In the genomic region with DNA sequence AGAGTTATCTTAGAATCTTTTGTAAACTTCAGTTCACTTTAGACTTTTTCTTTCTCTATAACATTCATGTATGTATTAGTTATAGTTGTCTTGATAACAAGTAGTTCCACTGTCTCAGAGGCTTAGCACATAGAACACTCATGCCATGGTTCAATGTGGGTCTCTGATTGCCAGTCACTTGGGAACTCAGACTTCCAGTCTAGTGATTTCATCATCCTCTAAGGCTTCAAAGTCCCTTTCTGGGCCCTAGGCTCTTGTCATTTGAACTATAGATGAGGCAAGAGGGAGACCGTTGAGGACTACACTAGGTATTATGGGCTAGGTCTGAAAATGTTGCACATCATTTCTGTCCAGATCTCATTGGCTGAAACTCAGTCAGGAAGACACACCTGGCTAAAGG, we compare ENCODE assay signal across 1 cellular context.
TF ChIP-seq lines count a peak whose summit lies in the region.

No MANE protein-coding gene starts in this region.

TF ChIP-seq in HepG2, 621 proteins besides CTCF, POLR2A, EP300 and RAD21 (continued from another document and continues in another):
- TF ChIP-seq ZFP1 (CRISPR knock-in tag; IDR thresholded peaks at IDR 0.05) = peak; percentile 79; the same call in 1 of the 2 replicates
- TF ChIP-seq ZNF883 (CRISPR knock-in tag; IDR thresholded peaks at IDR 0.05; ENCODE audit: not compliant biosample characterization) = no peak
- no peak for TF ChIP-seq AGO2 (optimal IDR thresholded peaks at IDR 0.05; ENCODE audit: low read depth, low read length)
- TF ChIP-seq NPAS2 (CRISPR knock-in tag; IDR thresholded peaks at IDR 0.05; ENCODE audit: borderline replicate concordance) = no peak
- TF ChIP-seq PHF5A (CRISPR knock-in tag; IDR thresholded peaks at IDR 0.05; ENCODE audit: low read depth, unreplicated experiment) = no peak
- no peak for TF ChIP-seq MYNN (CRISPR knock-in tag; IDR thresholded peaks at IDR 0.05; ENCODE audit: low read depth)
- TF ChIP-seq, protein P1, sequence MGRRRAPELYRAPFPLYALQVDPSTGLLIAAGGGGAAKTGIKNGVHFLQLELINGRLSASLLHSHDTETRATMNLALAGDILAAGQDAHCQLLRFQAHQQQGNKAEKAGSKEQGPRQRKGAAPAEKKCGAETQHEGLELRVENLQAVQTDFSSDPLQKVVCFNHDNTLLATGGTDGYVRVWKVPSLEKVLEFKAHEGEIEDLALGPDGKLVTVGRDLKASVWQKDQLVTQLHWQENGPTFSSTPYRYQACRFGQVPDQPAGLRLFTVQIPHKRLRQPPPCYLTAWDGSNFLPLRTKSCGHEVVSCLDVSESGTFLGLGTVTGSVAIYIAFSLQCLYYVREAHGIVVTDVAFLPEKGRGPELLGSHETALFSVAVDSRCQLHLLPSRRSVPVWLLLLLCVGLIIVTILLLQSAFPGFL (CRISPR knock-in tag; IDR thresholded peaks at IDR 0.05) = no peak
- TF ChIP-seq, protein P2, sequence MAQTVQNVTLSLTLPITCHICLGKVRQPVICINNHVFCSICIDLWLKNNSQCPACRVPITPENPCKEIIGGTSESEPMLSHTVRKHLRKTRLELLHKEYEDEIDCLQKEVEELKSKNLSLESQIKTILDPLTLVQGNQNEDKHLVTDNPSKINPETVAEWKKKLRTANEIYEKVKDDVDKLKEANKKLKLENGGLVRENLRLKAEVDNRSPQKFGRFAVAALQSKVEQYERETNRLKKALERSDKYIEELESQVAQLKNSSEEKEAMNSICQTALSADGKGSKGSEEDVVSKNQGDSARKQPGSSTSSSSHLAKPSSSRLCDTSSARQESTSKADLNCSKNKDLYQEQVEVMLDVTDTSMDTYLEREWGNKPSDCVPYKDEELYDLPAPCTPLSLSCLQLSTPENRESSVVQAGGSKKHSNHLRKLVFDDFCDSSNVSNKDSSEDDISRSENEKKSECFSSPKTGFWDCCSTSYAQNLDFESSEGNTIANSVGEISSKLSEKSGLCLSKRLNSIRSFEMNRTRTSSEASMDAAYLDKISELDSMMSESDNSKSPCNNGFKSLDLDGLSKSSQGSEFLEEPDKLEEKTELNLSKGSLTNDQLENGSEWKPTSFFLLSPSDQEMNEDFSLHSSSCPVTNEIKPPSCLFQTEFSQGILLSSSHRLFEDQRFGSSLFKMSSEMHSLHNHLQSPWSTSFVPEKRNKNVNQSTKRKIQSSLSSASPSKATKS (CRISPR knock-in tag; IDR thresholded peaks at IDR 0.05) = no peak
- no peak for TF ChIP-seq ZSCAN9 (CRISPR knock-in tag; IDR thresholded peaks at IDR 0.05; ENCODE audit: borderline replicate concordance)
- TF ChIP-seq FOXA3 (CRISPR knock-in tag; IDR thresholded peaks at IDR 0.05) = peak; percentile 39; the same call in 1 of the 2 replicates
- no peak for TF ChIP-seq ZNF10 (CRISPR knock-in tag; IDR thresholded peaks at IDR 0.05; ENCODE audit: borderline replicate concordance, low read depth)
- TF ChIP-seq CEBPB (IDR thresholded peaks at IDR 0.05; ENCODE audit: borderline replicate concordance, low read depth, low read length) = peak; percentile 97
- TF ChIP-seq MAFG (CRISPR knock-in tag; IDR thresholded peaks at IDR 0.05) = no peak
- peak; percentile 99 for TF ChIP-seq ZNF12 (CRISPR knock-in tag; IDR thresholded peaks at IDR 0.05)
- peak; percentile 92 for TF ChIP-seq HNF4A (CRISPR knock-in tag; IDR thresholded peaks at IDR 0.05)
- no peak for TF ChIP-seq KMT2A (CRISPR knock-in tag; IDR thresholded peaks at IDR 0.05)
- peak; percentile 95 for TF ChIP-seq ZNF644 (CRISPR knock-in tag; IDR thresholded peaks at IDR 0.05; ENCODE audit: low read depth)
- TF ChIP-seq NRL (CRISPR knock-in tag; IDR thresholded peaks at IDR 0.05; ENCODE audit: borderline replicate concordance) = no peak
- no peak for TF ChIP-seq HMG20B (CRISPR knock-in tag; conservative IDR thresholded peaks at IDR 0.05)
- TF ChIP-seq, protein P3, sequence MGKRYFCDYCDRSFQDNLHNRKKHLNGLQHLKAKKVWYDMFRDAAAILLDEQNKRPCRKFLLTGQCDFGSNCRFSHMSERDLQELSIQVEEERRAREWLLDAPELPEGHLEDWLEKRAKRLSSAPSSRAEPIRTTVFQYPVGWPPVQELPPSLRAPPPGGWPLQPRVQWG (CRISPR knock-in tag; IDR thresholded peaks at IDR 0.05; ENCODE audit: borderline replicate concordance, low read depth) = no peak
- no peak for TF ChIP-seq ZNF275 (CRISPR knock-in tag; IDR thresholded peaks at IDR 0.05; ENCODE audit: borderline replicate concordance)
- TF ChIP-seq HMGXB4 (CRISPR knock-in tag; IDR thresholded peaks at IDR 0.05; ENCODE audit: borderline replicate concordance in 1 of 2, low read depth in 1 of 2) = no peak
- TF ChIP-seq CREM (IDR thresholded peaks at IDR 0.05) = no peak
- no peak for TF ChIP-seq CREM (CRISPR knock-in tag; IDR thresholded peaks at IDR 0.05)
- TF ChIP-seq TCF7L2 (IDR thresholded peaks at IDR 0.05; ENCODE audit: low read depth, low read length) = no peak
- no peak for TF ChIP-seq ZBTB38 (CRISPR knock-in tag; IDR thresholded peaks at IDR 0.05)
- no peak for TF ChIP-seq ZNF205 (CRISPR knock-in tag; IDR thresholded peaks at IDR 0.05)
- TF ChIP-seq ARID5B (CRISPR knock-in tag; IDR thresholded peaks at IDR 0.05) = peak; percentile 79
- peak; percentile 42; the same call in 1 of the 2 replicates for TF ChIP-seq ZNF331 (CRISPR knock-in tag; IDR thresholded peaks at IDR 0.05)
- TF ChIP-seq ZNF768 (CRISPR knock-in tag; IDR thresholded peaks at IDR 0.05) = no peak
- TF ChIP-seq, protein P4, sequence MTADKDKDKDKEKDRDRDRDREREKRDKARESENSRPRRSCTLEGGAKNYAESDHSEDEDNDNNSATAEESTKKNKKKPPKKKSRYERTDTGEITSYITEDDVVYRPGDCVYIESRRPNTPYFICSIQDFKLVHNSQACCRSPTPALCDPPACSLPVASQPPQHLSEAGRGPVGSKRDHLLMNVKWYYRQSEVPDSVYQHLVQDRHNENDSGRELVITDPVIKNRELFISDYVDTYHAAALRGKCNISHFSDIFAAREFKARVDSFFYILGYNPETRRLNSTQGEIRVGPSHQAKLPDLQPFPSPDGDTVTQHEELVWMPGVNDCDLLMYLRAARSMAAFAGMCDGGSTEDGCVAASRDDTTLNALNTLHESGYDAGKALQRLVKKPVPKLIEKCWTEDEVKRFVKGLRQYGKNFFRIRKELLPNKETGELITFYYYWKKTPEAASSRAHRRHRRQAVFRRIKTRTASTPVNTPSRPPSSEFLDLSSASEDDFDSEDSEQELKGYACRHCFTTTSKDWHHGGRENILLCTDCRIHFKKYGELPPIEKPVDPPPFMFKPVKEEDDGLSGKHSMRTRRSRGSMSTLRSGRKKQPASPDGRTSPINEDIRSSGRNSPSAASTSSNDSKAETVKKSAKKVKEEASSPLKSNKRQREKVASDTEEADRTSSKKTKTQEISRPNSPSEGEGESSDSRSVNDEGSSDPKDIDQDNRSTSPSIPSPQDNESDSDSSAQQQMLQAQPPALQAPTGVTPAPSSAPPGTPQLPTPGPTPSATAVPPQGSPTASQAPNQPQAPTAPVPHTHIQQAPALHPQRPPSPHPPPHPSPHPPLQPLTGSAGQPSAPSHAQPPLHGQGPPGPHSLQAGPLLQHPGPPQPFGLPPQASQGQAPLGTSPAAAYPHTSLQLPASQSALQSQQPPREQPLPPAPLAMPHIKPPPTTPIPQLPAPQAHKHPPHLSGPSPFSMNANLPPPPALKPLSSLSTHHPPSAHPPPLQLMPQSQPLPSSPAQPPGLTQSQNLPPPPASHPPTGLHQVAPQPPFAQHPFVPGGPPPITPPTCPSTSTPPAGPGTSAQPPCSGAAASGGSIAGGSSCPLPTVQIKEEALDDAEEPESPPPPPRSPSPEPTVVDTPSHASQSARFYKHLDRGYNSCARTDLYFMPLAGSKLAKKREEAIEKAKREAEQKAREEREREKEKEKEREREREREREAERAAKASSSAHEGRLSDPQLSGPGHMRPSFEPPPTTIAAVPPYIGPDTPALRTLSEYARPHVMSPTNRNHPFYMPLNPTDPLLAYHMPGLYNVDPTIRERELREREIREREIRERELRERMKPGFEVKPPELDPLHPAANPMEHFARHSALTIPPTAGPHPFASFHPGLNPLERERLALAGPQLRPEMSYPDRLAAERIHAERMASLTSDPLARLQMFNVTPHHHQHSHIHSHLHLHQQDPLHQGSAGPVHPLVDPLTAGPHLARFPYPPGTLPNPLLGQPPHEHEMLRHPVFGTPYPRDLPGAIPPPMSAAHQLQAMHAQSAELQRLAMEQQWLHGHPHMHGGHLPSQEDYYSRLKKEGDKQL (CRISPR knock-in tag; IDR thresholded peaks at IDR 0.05; ENCODE audit: low read depth) = no peak
- TF ChIP-seq ISL2 (CRISPR knock-in tag; IDR thresholded peaks at IDR 0.05) = no peak
- TF ChIP-seq, protein P5, sequence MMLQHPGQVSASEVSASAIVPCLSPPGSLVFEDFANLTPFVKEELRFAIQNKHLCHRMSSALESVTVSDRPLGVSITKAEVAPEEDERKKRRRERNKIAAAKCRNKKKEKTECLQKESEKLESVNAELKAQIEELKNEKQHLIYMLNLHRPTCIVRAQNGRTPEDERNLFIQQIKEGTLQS (CRISPR knock-in tag; IDR thresholded peaks at IDR 0.05) = peak; percentile 86
- no peak for TF ChIP-seq PLRG1 (conservative IDR thresholded peaks at IDR 0.05)
- no peak for TF ChIP-seq ZNF496 (CRISPR knock-in tag; IDR thresholded peaks at IDR 0.05; ENCODE audit: insufficient replicate concordance)
- TF ChIP-seq KLF6 (CRISPR knock-in tag; IDR thresholded peaks at IDR 0.05) = no peak
- TF ChIP-seq U2AF2 (IDR thresholded peaks at IDR 0.05; ENCODE audit: low read depth, low read length) = no peak
- TF ChIP-seq MAFK (conservative IDR thresholded peaks at IDR 0.05 in 1 of 2, IDR thresholded peaks at IDR 0.05 in 1 of 2; ENCODE audit: low read length in 2 of 2) = no peak
- no peak for TF ChIP-seq ZNF510 (CRISPR knock-in tag; IDR thresholded peaks at IDR 0.05; ENCODE audit: low read depth)
- TF ChIP-seq, protein P6, sequence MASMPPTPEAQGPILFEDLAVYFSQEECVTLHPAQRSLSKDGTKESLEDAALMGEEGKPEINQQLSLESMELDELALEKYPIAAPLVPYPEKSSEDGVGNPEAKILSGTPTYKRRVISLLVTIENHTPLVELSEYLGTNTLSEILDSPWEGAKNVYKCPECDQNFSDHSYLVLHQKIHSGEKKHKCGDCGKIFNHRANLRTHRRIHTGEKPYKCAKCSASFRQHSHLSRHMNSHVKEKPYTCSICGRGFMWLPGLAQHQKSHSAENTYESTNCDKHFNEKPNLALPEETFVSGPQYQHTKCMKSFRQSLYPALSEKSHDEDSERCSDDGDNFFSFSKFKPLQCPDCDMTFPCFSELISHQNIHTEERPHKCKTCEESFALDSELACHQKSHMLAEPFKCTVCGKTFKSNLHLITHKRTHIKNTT (CRISPR knock-in tag; IDR thresholded peaks at IDR 0.05) = no peak
- TF ChIP-seq ATF6 (CRISPR knock-in tag; conservative IDR thresholded peaks at IDR 0.05) = no peak
- no peak for TF ChIP-seq ZMAT3 (CRISPR knock-in tag; conservative IDR thresholded peaks at IDR 0.05)
- no peak for TF ChIP-seq ZNF878 (CRISPR knock-in tag; IDR thresholded peaks at IDR 0.05)
